Comparison of ENCODE assay signal across 15 cellular contexts in the genomic region with DNA sequence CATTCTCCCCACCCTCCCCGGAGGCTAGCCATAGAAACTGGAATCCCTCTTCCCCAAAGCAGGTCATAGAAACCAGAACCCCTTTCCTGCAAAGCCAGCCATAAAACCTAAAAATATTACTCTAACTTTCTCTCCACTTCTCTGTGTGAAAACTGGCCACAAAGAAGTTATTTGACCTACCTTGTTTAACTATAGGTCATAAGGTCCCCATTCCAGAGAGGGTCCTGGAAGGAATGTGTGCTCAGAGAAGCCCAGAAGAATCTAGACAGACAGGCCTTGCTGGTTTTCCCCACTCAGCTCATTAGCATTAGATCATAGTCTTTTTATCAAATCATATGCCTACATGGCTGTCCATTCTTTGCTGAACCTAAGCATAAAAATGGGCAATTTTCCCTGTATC. TPM values are rescaled to one million over a fixed set of nuclear protein-coding genes. Genes with fewer than 3 reads are reported as not detected.
A peak's percentile ranks its signal among the peaks of the same experiment; 100 is the strongest.
DNase-seq lines count a peak whose midpoint lies in the region; ATAC-seq and TF ChIP-seq lines count a peak whose summit lies in the region.
"Had no signal": no experiment of that assay in that cellular context is flagged by ENCODE, and none has a peak within 500 bp of the region (broad histone marks: within the 10 kb centered on the region; RNA-seq: fewer than 3 reads in every experiment).

No MANE protein-coding gene starts in this region.

- TF ChIP-seq EP300 in gastroesophageal sphincter (IDR thresholded peaks at IDR 0.05): no peak

- TF ChIP-seq POLR2A in gastroesophageal sphincter (IDR thresholded peaks at IDR 0.05): no peak

- no peaks in the 10 kb centered on the region for H3K36me3 Mint-ChIP-seq in GM23338 (ENCODE audit: low read depth)
- H3K36me3 Mint-ChIP-seq in progenitor cell of endocrine pancreas (ENCODE audit: insufficient read depth): peaks cover 2% of the 10 kb centered on the region
- H3K36me3 Mint-ChIP-seq: CD4-positive, alpha-beta memory T cell had no signal

- H4K20me1 ChIP-seq in GM23338 (replicated peaks; ENCODE audit: insufficient read depth) (no peaks in the 10 kb centered on the region), PC-9 (ENCODE audit: insufficient read depth) (no peaks in the 10 kb centered on the region)

- H3K4me1 ChIP-seq in GM23338 (ENCODE audit: insufficient read depth): no peaks in the 10 kb centered on the region
- peaks cover 23% of the 10 kb centered on the region for H3K4me1 ChIP-seq in PC-9 (replicated peaks; ENCODE audit: insufficient read depth)
- H3K4me1 ChIP-seq in gastroesophageal sphincter: no peaks in the 10 kb centered on the region
- H3K4me1 ChIP-seq: A549, BE2C had no signal

- no peaks in the 10 kb centered on the region for H3K27me3 ChIP-seq in GM23338 (ENCODE audit: insufficient read depth)
- H3K27me3 ChIP-seq in PC-9 (ENCODE audit: insufficient read depth, low read depth): no peaks in the 10 kb centered on the region
- H3K27me3 ChIP-seq in gastroesophageal sphincter: no peaks in the 10 kb centered on the region
- H3K27me3 ChIP-seq: BE2C had no signal

- H3K27ac Mint-ChIP-seq in GM23338: no peak overlapping the region
- H3K27ac Mint-ChIP-seq in progenitor cell of endocrine pancreas: peak overlapping the region; percentile 99
- H3K27ac Mint-ChIP-seq: CD4-positive, alpha-beta memory T cell had no signal

- WGBS in gastroesophageal sphincter (ENCODE audit: low coverage in 1 of 2), 2 donors: 67% methylated on average over 1 of the region's 1 CpG; no CpG with 5 or more reads in 1 of the 2 donors

- POLR2A ChIA-PET in PC-9 (lab: Charles Lee; ENCODE audit: unreplicated experiment): interaction anchor here (0.6 kb wide), 1 partner anchor 129 kb away, joined by 3 read pairs; no protein-coding TSS in a partner anchor

- no peak overlapping the region for H3K4me3 ChIP-seq in GM23338
- no peak overlapping the region for H3K4me3 ChIP-seq in PC-9
- no peak overlapping the region for H3K4me3 ChIP-seq in gastroesophageal sphincter
- H3K4me3 ChIP-seq: A549 had no signal

- H3K9me3 ChIP-seq in PC-9 (ENCODE audit: insufficient read depth, low read depth): no peaks in the 10 kb centered on the region
- H3K9me3 ChIP-seq in gastroesophageal sphincter: no peaks in the 10 kb centered on the region
- H3K9me3 ChIP-seq: A549, BE2C had no signal

- H3F3A ChIP-seq in GM23338 (replicated peaks; ENCODE audit: low read depth) (no peaks in the 10 kb centered on the region), PC-9 (ENCODE audit: insufficient read depth, low read depth) (peaks cover 5% of the 10 kb centered on the region; the same call in 1 of the 2 replicates)

- CTCF ChIA-PET in PC-9 (lab: Charles Lee): interaction anchor here (0.6 kb wide), 1 partner anchor 79 kb away, joined by 4 read pairs; no protein-coding TSS in a partner anchor

- TF ChIP-seq CTCF in GM23338 (conservative IDR thresholded peaks at IDR 0.05; ENCODE audit: low read depth in 2 of 2): no peak
- TF ChIP-seq CTCF in PC-9 (conservative IDR thresholded peaks at IDR 0.05): no peak
- TF ChIP-seq CTCF in progenitor cell of endocrine pancreas (IDR thresholded peaks at IDR 0.05; ENCODE audit: unreplicated experiment): no peak
- TF ChIP-seq CTCF in gastroesophageal sphincter (IDR thresholded peaks at IDR 0.05): no peak

- no peaks in the 10 kb centered on the region for H3K9me2 ChIP-seq in GM23338 (ENCODE audit: insufficient read depth)
- no peaks in the 10 kb centered on the region for H3K9me2 ChIP-seq in PC-9 (ENCODE audit: insufficient read depth)

- H2AFZ ChIP-seq in GM23338 (no peak overlapping the region), PC-9 (no peak overlapping the region)

- ATAC-seq in GM23338 (no peak), gastroesophageal sphincter (no peak)
- ATAC-seq: A549, HCT116 had no signal

- H3K4me1 Mint-ChIP-seq in GM23338 (peaks cover 7% of the 10 kb centered on the region; the same call in 2 of the 3 replicates), progenitor cell of endocrine pancreas (ENCODE audit: low read depth) (peaks cover 11% of the 10 kb centered on the region)
- H3K4me1 Mint-ChIP-seq: CD4-positive, alpha-beta memory T cell had no signal

- no peaks in the 10 kb centered on the region for H3K79me2 ChIP-seq in GM23338 (replicated peaks; ENCODE audit: insufficient read depth)
- no peaks in the 10 kb centered on the region for H3K79me2 ChIP-seq in PC-9 (ENCODE audit: low read depth)

- H3K36me3 ChIP-seq in GM23338 (ENCODE audit: insufficient read depth) (no peaks in the 10 kb centered on the region), PC-9 (ENCODE audit: low read depth) (no peaks in the 10 kb centered on the region), gastroesophageal sphincter (no peaks in the 10 kb centered on the region)
- H3K36me3 ChIP-seq: BE2C had no signal

- H3K4me3 Mint-ChIP-seq in GM23338: no peak overlapping the region
- H3K4me3 Mint-ChIP-seq in progenitor cell of endocrine pancreas (ENCODE audit: low read depth): peak overlapping the region; percentile 31
- H3K4me3 Mint-ChIP-seq: CD4-positive, alpha-beta memory T cell had no signal

- DNase-seq in GM23338 (ENCODE audit: low spot score) (peak; percentile 1), PC-9 (peak; percentile 54 to 83), islet precursor cell (peak; percentile 59), progenitor cell of endocrine pancreas (ENCODE audit: low spot score, unreplicated experiment) (no peak), COLO668 (lab: John Stamatoyannopoulos, UW; ENCODE audit: unreplicated experiment) (no peak)
- no peak for DNase-seq in activated T-cell treated with anti-CD3 and anti-CD28 coated beads, Interleukin-2, amount 50 U/mL, for 1 hour
- DNase-seq: BE2C; CD4-positive, alpha-beta memory T cell; COR-L47 had no signal

- no peak overlapping the region for H3K4me2 ChIP-seq in GM23338
- H3K4me2 ChIP-seq in PC-9: peak overlapping the region; percentile 63
- H3K4me2 ChIP-seq: A549 had no signal

- H3K27me3 Mint-ChIP-seq in GM23338 (ENCODE audit: insufficient read depth, low read depth, poor library complexity): peaks cover 1% of the 10 kb centered on the region
- H3K27me3 Mint-ChIP-seq in progenitor cell of endocrine pancreas: no peaks in the 10 kb centered on the region
- H3K27me3 Mint-ChIP-seq: CD4-positive, alpha-beta memory T cell had no signal

- H3K9me3 Mint-ChIP-seq in GM23338 (no peaks in the 10 kb centered on the region), progenitor cell of endocrine pancreas (ENCODE audit: low read depth) (peaks cover 17% of the 10 kb centered on the region)

- no peak overlapping the region for H3K27ac ChIP-seq in GM23338 (ENCODE audit: low read depth)
- peak overlapping the region; percentile 60 for H3K27ac ChIP-seq in PC-9
- no peak overlapping the region for H3K27ac ChIP-seq in gastroesophageal sphincter
- H3K27ac ChIP-seq: A549, C4-2B, HL-60 had no signal

- BruUV-seq in PC-9 (replicated peaks; lab: Mats Ljungman, UMichigan): no TSS peak

- intact Hi-C loops in PC-9 (cut with micrococcal nuclease; ENCODE audit: unreplicated experiment): loop anchor here (5.0 kb wide), 2 partner anchors 39 to 81 kb away; no protein-coding TSS in a partner anchor

TF ChIP-seq in GM23338, 12 proteins besides CTCF, POLR2A, EP300 and RAD21 (continues in another document):
- TF ChIP-seq EZH2 (IDR thresholded peaks at IDR 0.05; ENCODE audit: low read depth, unreplicated experiment) (no peak), STAT1 (IDR thresholded peaks at IDR 0.05; ENCODE audit: unreplicated experiment) (no peak), CREB1 (CRISPR knock-in tag; IDR thresholded peaks at IDR 0.05; ENCODE audit: low read depth) (no peak), ZNF331 (CRISPR knock-in tag; IDR thresholded peaks at IDR 0.05; ENCODE audit: low read depth) (no peak), ZNF114 (CRISPR knock-in tag; IDR thresholded peaks at IDR 0.05) (no peak)
- TF ChIP-seq, protein P1, sequence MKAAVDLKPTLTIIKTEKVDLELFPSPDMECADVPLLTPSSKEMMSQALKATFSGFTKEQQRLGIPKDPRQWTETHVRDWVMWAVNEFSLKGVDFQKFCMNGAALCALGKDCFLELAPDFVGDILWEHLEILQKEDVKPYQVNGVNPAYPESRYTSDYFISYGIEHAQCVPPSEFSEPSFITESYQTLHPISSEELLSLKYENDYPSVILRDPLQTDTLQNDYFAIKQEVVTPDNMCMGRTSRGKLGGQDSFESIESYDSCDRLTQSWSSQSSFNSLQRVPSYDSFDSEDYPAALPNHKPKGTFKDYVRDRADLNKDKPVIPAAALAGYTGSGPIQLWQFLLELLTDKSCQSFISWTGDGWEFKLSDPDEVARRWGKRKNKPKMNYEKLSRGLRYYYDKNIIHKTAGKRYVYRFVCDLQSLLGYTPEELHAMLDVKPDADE (IDR thresholded peaks at IDR 0.05): no peak

RNA-seq across cellular contexts. Expression of a gene that starts 52.8 kb away (rescaled TPM):
- total RNA-seq in GM23338 (2014; rRNA removed; shearing (Covaris generic)): 0.14 TPM in 1 of 2 replicates, not detected in the other
- not detected in 2 replicates for polyA plus RNA-seq in GM23338 (2016; fragmentation: Nextera tagmentation; extraction: Ambion mirVana)
- total RNA-seq in PC-9 (2021): not detected in 2 replicates
- not detected in 2 replicates for total RNA-seq in progenitor cell of endocrine pancreas
- total RNA-seq in gastroesophageal sphincter: not detected
- total RNA-seq: CD4-positive, alpha-beta memory T cell had no signal
- polyA plus RNA-seq: A549; AG04450; CD4-positive, alpha-beta memory T cell had no signal

Comparison
In these comparisons a context has a peak if more than half of its experiments do, and no peak if none do; other contexts are left out.
1. DNase-seq: peak in GM23338 (single experiment), PC-9 (2 of 2) and islet precursor cell (single experiment); none in progenitor cell of endocrine pancreas (single experiment), activated T-cell treated with anti-CD3 and anti-CD28 coated beads, Interleukin-2, amount 50 U/mL, for 1 hour (single experiment) and COLO668 (single experiment).